22 cellular contexts compared by ENCODE assay signal in the genomic region with DNA sequence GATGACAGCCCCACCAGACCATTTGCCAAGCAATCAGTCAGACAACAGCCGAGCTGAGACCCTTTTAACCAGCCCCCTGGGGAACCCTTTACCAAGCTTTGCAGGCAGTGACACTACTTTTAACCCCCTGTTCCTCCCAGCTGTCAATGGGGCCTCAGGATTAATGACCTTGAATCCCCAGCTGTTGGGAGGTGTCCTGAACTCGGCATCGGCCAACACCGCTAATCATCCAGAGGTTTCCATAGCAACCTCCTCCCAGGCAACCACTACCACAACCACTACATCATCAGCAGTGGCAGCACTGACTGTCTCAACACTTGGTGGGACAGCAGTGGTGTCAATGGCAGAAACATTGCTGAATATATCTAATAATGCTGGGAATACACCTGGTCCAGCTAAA.
DNase-seq lines count a peak whose midpoint lies in the region; ATAC-seq, FAIRE-seq and TF ChIP-seq lines count a peak whose summit lies in the region.
"Had no signal": no experiment of that assay in that cellular context is flagged by ENCODE, and none has a peak within 500 bp of the region (broad histone marks: within the 10 kb centered on the region; RNA-seq: fewer than 3 reads in every experiment).

No MANE protein-coding gene starts in this region.

- H3K36me3 Mint-ChIP-seq in astrocyte (ENCODE audit: low read depth, unreplicated experiment) (no peaks in the 10 kb centered on the region), neural crest cell (ENCODE audit: low read depth) (peaks cover 4% of the 10 kb centered on the region)

- no peak overlapping the region for H3K9ac ChIP-seq in astrocyte (ENCODE audit: low read length)
- H3K9ac ChIP-seq: parathyroid adenoma had no signal

- H3K4me1 Mint-ChIP-seq in astrocyte (ENCODE audit: low read depth, unreplicated experiment) (no peaks in the 10 kb centered on the region), neural crest cell (peaks cover 11% of the 10 kb centered on the region)
- H3K4me1 Mint-ChIP-seq: CD8-positive, alpha-beta memory T cell had no signal

- H3K27ac ChIP-seq in astrocyte (ENCODE audit: low read depth, low read length): no peak overlapping the region
- H3K27ac ChIP-seq: parathyroid adenoma, sigmoid colon, testis had no signal

- H4K20me1 ChIP-seq in astrocyte (ENCODE audit: insufficient read depth, low read length): no peaks in the 10 kb centered on the region

- no peak overlapping the region for H3K27ac Mint-ChIP-seq in astrocyte (ENCODE audit: unreplicated experiment)
- H3K27ac Mint-ChIP-seq in neural crest cell (ENCODE audit: unreplicated experiment): no peak overlapping the region
- H3K27ac Mint-ChIP-seq: CD8-positive, alpha-beta memory T cell had no signal

- no peaks in the 10 kb centered on the region for H3K4me1 ChIP-seq in astrocyte (ENCODE audit: insufficient read depth, low read length)
- H3K4me1 ChIP-seq: parathyroid adenoma, sigmoid colon, testis had no signal

- FAIRE-seq in astrocyte (lab: Jason Lieb, UNC): no peak
- FAIRE-seq: frontal cortex, kidney, TTC549 had no signal

- no peaks in the 10 kb centered on the region for H3K27me3 Mint-ChIP-seq in astrocyte (ENCODE audit: low read depth, unreplicated experiment)
- no peaks in the 10 kb centered on the region for H3K27me3 Mint-ChIP-seq in neural crest cell (ENCODE audit: low read depth)

- H3K9me3 ChIP-seq in astrocyte (ENCODE audit: insufficient read depth, low read depth, low read length): no peaks in the 10 kb centered on the region
- H3K9me3 ChIP-seq: sigmoid colon, testis had no signal

- H3K79me2 ChIP-seq in astrocyte (ENCODE audit: insufficient read depth, low read length): no peaks in the 10 kb centered on the region
- H3K79me2 ChIP-seq: parathyroid adenoma had no signal

- H3K4me3 ChIP-seq in astrocyte (ENCODE audit: insufficient read depth, low read depth, low read length): no peak overlapping the region
- H3K4me3 ChIP-seq: sigmoid colon, testis had no signal

- DNase-seq in DMS 273 treated with DMSO at 0.1 percent for 48 hours (lab: John Stamatoyannopoulos, UW): peak; percentile 3
- DNase-seq in NCI-H1105 (lab: John Stamatoyannopoulos, UW): peak; percentile 33
- peak; percentile 10 for DNase-seq in astrocyte (ENCODE audit: low read depth)
- DNase-seq in neural crest cell (ENCODE audit: low read depth, low spot score): peak; percentile 12
- no peak for DNase-seq in NCI-H345 treated with DMSO at 0.1 percent for 48 hours (lab: John Stamatoyannopoulos, UW; ENCODE audit: unreplicated experiment)
- no peak for DNase-seq in T1000 (lab: John Stamatoyannopoulos, UW)
- DNase-seq: activated CD4-positive, alpha-beta T cell treated with anti-CD3 and anti-CD28 coated beads for 1 hour; activated CD8-positive, alpha-beta memory T cell treated with anti-CD3 and anti-CD28 coated beads for 24 hours; activated naive CD4-positive, alpha-beta T cell treated with anti-CD3 and anti-CD28 coated beads, Interleukin-2, amount 50 U/mL, for 16 hours; activated T-cell treated with anti-CD3 and anti-CD28 coated beads, Interleukin-2, amount 50 U/mL, for 48 hours; CD8-positive, alpha-beta memory T cell; cerebellar nuclear complex; DMS79 treated with DMSO at 0.1 percent for 48 hours; kidney; mammary epithelial cell; NCI-H526; sigmoid colon; testis had no signal

- H3K9me3 Mint-ChIP-seq in astrocyte (ENCODE audit: unreplicated experiment): no peaks in the 10 kb centered on the region
- peaks cover 7% of the 10 kb centered on the region for H3K9me3 Mint-ChIP-seq in neural crest cell
- H3K9me3 Mint-ChIP-seq: CD8-positive, alpha-beta memory T cell had no signal

- H3K36me3 ChIP-seq in astrocyte (ENCODE audit: insufficient read depth, low read length): no peaks in the 10 kb centered on the region
- H3K36me3 ChIP-seq: sigmoid colon had no signal

- H3K4me2 ChIP-seq in astrocyte (ENCODE audit: low read length): no peak overlapping the region

- H3K27me3 ChIP-seq in astrocyte (ENCODE audit: insufficient read depth, low read length): no peaks in the 10 kb centered on the region
- H3K27me3 ChIP-seq: sigmoid colon, testis had no signal

- no peak for ATAC-seq in GM18861 (IDR thresholded peaks at IDR 0.05; ENCODE audit: unreplicated experiment)

- no peak overlapping the region for H2AFZ ChIP-seq in astrocyte (ENCODE audit: low read depth, low read length)
- H2AFZ ChIP-seq: parathyroid adenoma had no signal

- H3K4me3 Mint-ChIP-seq in astrocyte (ENCODE audit: unreplicated experiment) (no peak overlapping the region), neural crest cell (no peak overlapping the region)
- H3K4me3 Mint-ChIP-seq: CD8-positive, alpha-beta memory T cell had no signal

- TF ChIP-seq CTCF in astrocyte (IDR thresholded peaks at IDR 0.05; ENCODE audit: insufficient read depth, low read depth, low read length): no peak
- TF ChIP-seq CTCF in neural crest cell (conservative IDR thresholded peaks at IDR 0.05): no peak

Comparison
In these comparisons a context has a peak if more than half of its experiments do, and no peak if none do; other contexts are left out.
1. DNase-seq: peak in DMS 273 treated with DMSO at 0.1 percent for 48 hours (single experiment), NCI-H1105 (single experiment), astrocyte (single experiment) and neural crest cell (single experiment); none in NCI-H345 treated with DMSO at 0.1 percent for 48 hours (single experiment) and T1000 (single experiment).